20 cellular contexts compared by ENCODE assay signal in genomic region chr1:226473325-226473724, GRCh38.
DNase-seq lines count a peak whose midpoint lies in the region; ATAC-seq and TF ChIP-seq lines count a peak whose summit lies in the region.
"Had no signal": no experiment of that assay in that cellular context is flagged by ENCODE, and none has a peak within 500 bp of the region (broad histone marks: within the 10 kb centered on the region; RNA-seq: fewer than 3 reads in every experiment).

No MANE protein-coding gene starts in this region.

- H3K9me2 ChIP-seq in SK-N-SH: no peaks in the 10 kb centered on the region

- H3K36me3 ChIP-seq in right atrium auricular region (no peaks in the 10 kb centered on the region), SK-N-SH (replicated peaks in 1 of 2; ENCODE audit: control insufficient read depth in 1 of 2, insufficient read depth in 2 of 2, low read length in 1 of 2) (no peaks in the 10 kb centered on the region), psoas muscle (ENCODE audit: insufficient read depth in 1 of 2, low read depth in 1 of 2) (no peaks in the 10 kb centered on the region)
- H3K36me3 ChIP-seq: BLaER1 had no signal

- TF ChIP-seq RAD21 in SK-N-SH (IDR thresholded peaks at IDR 0.05; ENCODE audit: low read length): no peak

- POLR2A ChIA-PET in SK-N-SH (lab: Yijun Ruan, JAX): no interaction called here

- TF ChIP-seq EP300 in SK-N-SH (IDR thresholded peaks at IDR 0.05; ENCODE audit: borderline replicate concordance in 1 of 2, low read depth in 1 of 2, low read length in 1 of 2): no peak

- H3K4me1 ChIP-seq in right atrium auricular region (no peaks in the 10 kb centered on the region), SK-N-SH (ENCODE audit: control insufficient read depth in 1 of 2, insufficient read depth in 2 of 2, low read depth in 1 of 2, low read length in 1 of 2) (peaks cover 6 to 23% of the 10 kb centered on the region in 2 experiments; a peak in 2 of 4 replicates), psoas muscle (no peaks in the 10 kb centered on the region)
- H3K4me1 ChIP-seq: Caco-2 had no signal

- no peaks in the 10 kb centered on the region for H4K20me1 ChIP-seq in SK-N-SH (ENCODE audit: insufficient read depth)
- H4K20me1 ChIP-seq: BLaER1 had no signal

- no peaks in the 10 kb centered on the region for H3F3A ChIP-seq in SK-N-SH (replicated peaks; ENCODE audit: insufficient read depth)

- H3K27ac ChIP-seq in right atrium auricular region: no peak overlapping the region
- no peak overlapping the region; a peak in 1 of 4 replicates for H3K27ac ChIP-seq in SK-N-SH (ENCODE audit: low read depth in 2 of 2, low read length in 1 of 2)
- peak overlapping the region; percentile 29 for H3K27ac ChIP-seq in cingulate gyrus (ENCODE audit: low read depth, low read length)
- no peak overlapping the region for H3K27ac ChIP-seq in psoas muscle
- H3K27ac ChIP-seq: 22Rv1, BLaER1, C4-2B, GM23248 had no signal

- no peak overlapping the region for H3K9ac ChIP-seq in SK-N-SH
- H3K9ac ChIP-seq: BLaER1, GM23248 had no signal

- no peak overlapping the region for H3K4me2 ChIP-seq in SK-N-SH
- H3K4me2 ChIP-seq: BLaER1 had no signal

- intact Hi-C loops in Right ventricle myocardium superior (cut with DNase I) (no loop called here), psoas muscle (cut with DNase I) (no loop called here)

- ATAC-seq in Right ventricle myocardium superior (ENCODE audit: poor library complexity) (peak; percentile 49), psoas muscle (no peak)
- ATAC-seq: CD8-positive, alpha-beta T cell; GM12878; HCT116 had no signal

- CTCF ChIA-PET in SK-N-SH (lab: Yijun Ruan, JAX): interaction anchor here (0.9 to 1.5 kb wide), 3 partner anchors 10 to 76 kb away, joined by 3 read pairs; partner anchors contain the start of gene STUM

- H3K4me3 ChIP-seq in right atrium auricular region (no peak overlapping the region), SK-N-SH (ENCODE audit: low read depth in 2 of 2, low read length in 1 of 2) (no peak overlapping the region), psoas muscle (no peak overlapping the region)
- H3K4me3 ChIP-seq: BLaER1, GM12878, GM23248 had no signal

- DNase-seq in Right ventricle myocardium superior: no peak
- no peak for DNase-seq in right atrium auricular region (ENCODE audit: low spot score)
- DNase-seq in SK-N-SH: peak; percentile 44
- no peak for DNase-seq in psoas muscle
- no peak for DNase-seq in activated CD8-positive, alpha-beta memory T cell treated with anti-CD3 and anti-CD28 coated beads, Interleukin-2, amount 50 U/mL, for 4 hours
- DNase-seq: Caco-2; CD4-positive, CD25-positive, alpha-beta regulatory T cell; CD8-positive, alpha-beta T cell; DMS153; DMS79; EL; GDM1; GM23248; H9 had no signal

- WGBS in SK-N-SH (ENCODE audit: low lambda C conversion rate): 60% methylated on average over 3 of the region's 5 CpGs
- 63 to 75% (median 68%) methylated on average over 5 of the region's 5 CpGs for WGBS in psoas muscle, 3 donors

- TF ChIP-seq CTCF in right atrium auricular region (IDR thresholded peaks at IDR 0.05) (no peak), SK-N-SH (IDR thresholded peaks at IDR 0.05) (no peak), psoas muscle (IDR thresholded peaks at IDR 0.05) (no peak)

- H2AFZ ChIP-seq in SK-N-SH (ENCODE audit: low read depth): no peak overlapping the region
- H2AFZ ChIP-seq: GM23248 had no signal

- H3K79me2 ChIP-seq in SK-N-SH (ENCODE audit: insufficient read depth): no peaks in the 10 kb centered on the region

- H3K9me3 ChIP-seq in right atrium auricular region (no peaks in the 10 kb centered on the region), SK-N-SH (no peaks in the 10 kb centered on the region), psoas muscle (no peaks in the 10 kb centered on the region)
- H3K9me3 ChIP-seq: BLaER1, Caco-2 had no signal

- no peaks in the 10 kb centered on the region for H3K27me3 ChIP-seq in right atrium auricular region
- H3K27me3 ChIP-seq in SK-N-SH (ENCODE audit: insufficient read depth): peaks cover 8% of the 10 kb centered on the region; the same call in 1 of the 2 replicates
- H3K27me3 ChIP-seq in psoas muscle (ENCODE audit: insufficient read depth in 3 of 3, low read length in 2 of 3): no peaks in the 10 kb centered on the region
- H3K27me3 ChIP-seq: BLaER1 had no signal

TF ChIP-seq in SK-N-SH, 30 proteins besides CTCF, POLR2A, EP300 and RAD21:
- TF ChIP-seq CHD2 (IDR thresholded peaks at IDR 0.05; ENCODE audit: low read length, partially characterized antibody) (no peak), GABPA (IDR thresholded peaks at IDR 0.05; ENCODE audit: low read depth) (no peak), SIN3A (IDR thresholded peaks at IDR 0.05; ENCODE audit: borderline replicate concordance, low read depth, low read length) (no peak), TAF1 (IDR thresholded peaks at IDR 0.05; ENCODE audit: borderline replicate concordance, low read depth, low read length) (no peak), NFIC (IDR thresholded peaks at IDR 0.05; ENCODE audit: borderline replicate concordance) (no peak), POLR2AphosphoS5 (IDR thresholded peaks at IDR 0.05; ENCODE audit: low read depth, low read length) (no peak), PBX3 (IDR thresholded peaks at IDR 0.05) (no peak), MAX (IDR thresholded peaks at IDR 0.05; ENCODE audit: low read depth) (no peak), RFX5 (IDR thresholded peaks at IDR 0.05; ENCODE audit: low read length) (no peak), TEAD4 (IDR thresholded peaks at IDR 0.05; ENCODE audit: borderline replicate concordance, insufficient read depth) (no peak), MXI1 (IDR thresholded peaks at IDR 0.05; ENCODE audit: low read depth, low read length) (no peak), FOXJ3 (CRISPR knock-in tag; IDR thresholded peaks at IDR 0.05) (no peak), JUND (IDR thresholded peaks at IDR 0.05) (no peak), FOSL2 (IDR thresholded peaks at IDR 0.05; ENCODE audit: borderline replicate concordance, low read depth) (no peak), EZH2phosphoT487 (IDR thresholded peaks at IDR 0.05; ENCODE audit: borderline replicate concordance, low read depth) (no peak), YY1 (IDR thresholded peaks at IDR 0.05; ENCODE audit: low read depth) (no peak)
